In genomic region chr3:175149675-175150074, GRCh38 we compare ENCODE assay signal across 1 cellular context.
TF ChIP-seq lines count a peak whose summit lies in the region.

No MANE protein-coding gene starts in this region.

TF ChIP-seq in HepG2, 621 proteins besides CTCF, POLR2A, EP300 and RAD21:
- TF ChIP-seq, protein P1, sequence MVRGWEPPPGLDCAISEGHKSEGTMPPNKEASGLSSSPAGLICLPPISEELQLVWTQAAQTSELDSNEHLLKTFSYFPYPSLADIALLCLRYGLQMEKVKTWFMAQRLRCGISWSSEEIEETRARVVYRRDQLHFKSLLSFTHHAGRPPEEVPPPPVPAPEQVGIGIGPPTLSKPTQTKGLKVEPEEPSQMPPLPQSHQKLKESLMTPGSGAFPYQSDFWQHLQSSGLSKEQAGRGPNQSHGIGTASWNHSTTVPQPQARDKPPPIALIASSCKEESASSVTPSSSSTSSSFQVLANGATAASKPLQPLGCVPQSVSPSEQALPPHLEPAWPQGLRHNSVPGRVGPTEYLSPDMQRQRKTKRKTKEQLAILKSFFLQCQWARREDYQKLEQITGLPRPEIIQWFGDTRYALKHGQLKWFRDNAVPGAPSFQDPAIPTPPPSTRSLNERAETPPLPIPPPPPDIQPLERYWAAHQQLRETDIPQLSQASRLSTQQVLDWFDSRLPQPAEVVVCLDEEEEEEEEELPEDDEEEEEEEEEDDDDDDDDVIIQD (CRISPR knock-in tag; IDR thresholded peaks at IDR 0.05; ENCODE audit: low read depth), result no peak
- TF ChIP-seq ZFYVE20 (CRISPR knock-in tag; IDR thresholded peaks at IDR 0.05; ENCODE audit: borderline replicate concordance, low read depth) (no peak), ZNF530 (CRISPR knock-in tag; IDR thresholded peaks at IDR 0.05; ENCODE audit: low read depth) (no peak)
